Comparison of ENCODE assay signal across 16 cellular contexts in genomic region chr1:200444478-200444877, GRCh38. TPM values are rescaled to one million over a fixed set of nuclear protein-coding genes. Genes with fewer than 3 reads are reported as not detected.
DNase-seq lines count a peak whose midpoint lies in the region; ATAC-seq and TF ChIP-seq lines count a peak whose summit lies in the region.
"Had no signal": no experiment of that assay in that cellular context is flagged by ENCODE, and none has a peak within 500 bp of the region (broad histone marks: within the 10 kb centered on the region; RNA-seq: fewer than 3 reads in every experiment).

No MANE protein-coding gene starts in this region.

- ATAC-seq in activated naive CD4-positive, alpha-beta T cell treated with anti-CD3 and anti-CD28 coated beads, Interleukin-2, amount 50 U/mL, for 72 hours = no peak
- ATAC-seq in IMR-90 (ENCODE audit: low read depth) (no peak), foreskin keratinocyte (no peak)
- ATAC-seq in activated T-helper 17 cell treated with anti-CD3 and anti-CD28 coated beads, Interleukin-2, amount 50 U/mL, for 72 hours (replicated peaks) = no peak
- ATAC-seq: CD8-positive, alpha-beta T cell; HCT116 had no signal

- H3K36me3 Mint-ChIP-seq in activated naive CD4-positive, alpha-beta T cell treated with anti-CD3 and anti-CD28 coated beads, Interleukin-2, amount 50 U/mL, for 72 hours = peaks cover 0 to 13% of the 10 kb centered on the region in 2 donors
- no peaks in the 10 kb centered on the region for H3K36me3 Mint-ChIP-seq in activated naive CD4-positive, alpha-beta T cell treated with anti-CD3 and anti-CD28 coated beads, Interleukin-2, amount 10 ng/mL, durations not matched to agents 7 days and 5 days
- no peaks in the 10 kb centered on the region for H3K36me3 Mint-ChIP-seq in activated T-helper 17 cell treated with anti-CD3 and anti-CD28 coated beads, Interleukin-2, amount 50 U/mL, for 72 hours (ENCODE audit: low read depth)
- H3K36me3 Mint-ChIP-seq: CD8-positive, alpha-beta T cell had no signal

- H3K56ac ChIP-seq in IMR-90 (ENCODE audit: extremely low read depth, insufficient read depth, low read length) = no peak overlapping the region

- H3K23ac ChIP-seq in IMR-90 (ENCODE audit: low read depth, low read length) = no peak overlapping the region

- H2BK15ac ChIP-seq in IMR-90 (ENCODE audit: low read depth, low read length) = peak overlapping the region; percentile 0; the same call in 1 of the 3 replicates

- H4K20me1 ChIP-seq in IMR-90 (ENCODE audit: insufficient read depth, low read length) = no peaks in the 10 kb centered on the region
- H4K20me1 ChIP-seq: BLaER1 treated with 17β-estradiol and CSF1 and Interleukin-3, amounts not matched to agents 10 nM and 100 nM had no signal

- WGBS in IMR-90 (ENCODE audit: extremely low coverage in 2 of 2, insufficient read length in 1 of 2), 2 experiments = no CpG with 5 or more reads among the region's 4 CpGs

- no peak overlapping the region for H2AFZ ChIP-seq in IMR-90 (replicated peaks; ENCODE audit: low read length, poor library complexity)

- H3K4ac ChIP-seq in IMR-90 (ENCODE audit: low read depth, low read length) = no peak overlapping the region; the same call in 1 of the 2 replicates

- H3K4me1 ChIP-seq in IMR-90 (ENCODE audit: control insufficient read depth, insufficient read depth, low read length) (peaks cover under 1% of the 10 kb centered on the region; the same call in 1 of the 2 replicates), foreskin keratinocyte (peaks cover 9% of the 10 kb centered on the region)
- H3K4me1 ChIP-seq: BLaER1 treated with 17β-estradiol and CSF1 and Interleukin-3, amounts not matched to agents 10 nM and 100 nM had no signal

- CTCF ChIA-PET in activated naive CD4-positive, alpha-beta T cell treated with anti-CD3 and anti-CD28 coated beads, Interleukin-2, amount 10 ng/mL, durations not matched to agents 7 days and 5 days (lab: Charles Lee) = no interaction called here
- CTCF ChIA-PET in IMR-90 (lab: Yijun Ruan, JAX) = no interaction called here

- no peak overlapping the region for H2BK5ac ChIP-seq in IMR-90 (ENCODE audit: low read depth, low read length, poor library complexity, severe bottlenecking)

- intact Hi-C loops in IMR-90 (cut with micrococcal nuclease) = no loop called here

- no peak overlapping the region for H3K9ac ChIP-seq in IMR-90 (ENCODE audit: low read depth, low read length)
- H3K9ac ChIP-seq: BLaER1 treated with 17β-estradiol and CSF1 and Interleukin-3, amounts not matched to agents 10 nM and 100 nM had no signal

- no peak overlapping the region for H3K18ac ChIP-seq in IMR-90 (ENCODE audit: low read depth, low read length)

- H3K4me2 ChIP-seq in IMR-90 (ENCODE audit: low read depth, low read length) = no peak overlapping the region
- H3K4me2 ChIP-seq: BLaER1 treated with 17β-estradiol and CSF1 and Interleukin-3, amounts not matched to agents 10 nM and 100 nM had no signal

- H4K5ac ChIP-seq in IMR-90 (ENCODE audit: low read depth, low read length) = no peak overlapping the region

- in situ Hi-C loops in IMR-90 (cut with MboI; ENCODE audit: low sequenced_read_pairs) = no loop called here

- no peak overlapping the region for H3K4me3 Mint-ChIP-seq in activated naive CD4-positive, alpha-beta T cell treated with anti-CD3 and anti-CD28 coated beads, Interleukin-2, amount 10 ng/mL, durations not matched to agents 7 days and 5 days
- H3K4me3 Mint-ChIP-seq in activated T-helper 17 cell treated with anti-CD3 and anti-CD28 coated beads, Interleukin-2, amount 50 U/mL, for 72 hours = peak overlapping the region; percentile 66
- H3K4me3 Mint-ChIP-seq: B cell; CD8-positive, alpha-beta T cell had no signal

- no peak overlapping the region for H3K14ac ChIP-seq in IMR-90 (replicated peaks; ENCODE audit: low read depth, low read length)

- dilution Hi-C loops in IMR-90 (cut with HindIII; ENCODE audit: low sequenced_read_pairs, unreplicated experiment) = no loop called here

- H2AK9ac ChIP-seq in IMR-90 (replicated peaks; ENCODE audit: low read depth, low read length, poor library complexity) = no peak overlapping the region

- H4K91ac ChIP-seq in IMR-90 (ENCODE audit: insufficient read depth, low read depth, low read length) = no peak overlapping the region

- no peak overlapping the region for H2BK120ac ChIP-seq in IMR-90 (ENCODE audit: low read depth, low read length)

- no peaks in the 10 kb centered on the region for H3K79me1 ChIP-seq in IMR-90 (ENCODE audit: low read depth in 1 of 2, low read length in 2 of 2)

- H2AK5ac ChIP-seq in IMR-90 (ENCODE audit: low read depth, low read length) = no peak overlapping the region; the same call in 1 of the 2 replicates

- no peak for TF ChIP-seq RAD21 in IMR-90 (IDR thresholded peaks at IDR 0.05; ENCODE audit: low read length)

- no peaks in the 10 kb centered on the region for H3K27me3 ChIP-seq in IMR-90 (ENCODE audit: control insufficient read depth, insufficient read depth, low read length)
- H3K27me3 ChIP-seq in foreskin keratinocyte = no peaks in the 10 kb centered on the region
- H3K27me3 ChIP-seq: BLaER1 treated with 17β-estradiol and CSF1 and Interleukin-3, amounts not matched to agents 10 nM and 100 nM had no signal

- H3K27ac Mint-ChIP-seq in activated naive CD4-positive, alpha-beta T cell treated with anti-CD3 and anti-CD28 coated beads, Interleukin-2, amount 50 U/mL, for 72 hours = peak overlapping the region; percentile 59 to 72
- no peak overlapping the region for H3K27ac Mint-ChIP-seq in activated naive CD4-positive, alpha-beta T cell treated with anti-CD3 and anti-CD28 coated beads, Interleukin-2, amount 10 ng/mL, durations not matched to agents 7 days and 5 days
- H3K27ac Mint-ChIP-seq in activated T-helper 17 cell treated with anti-CD3 and anti-CD28 coated beads, Interleukin-2, amount 50 U/mL, for 72 hours = peak overlapping the region; percentile 93
- H3K27ac Mint-ChIP-seq: B cell; CD8-positive, alpha-beta T cell had no signal

- no peak overlapping the region for H3K4me3 ChIP-seq in IMR-90 (ENCODE audit: insufficient read depth, low read depth, low read length)
- H3K4me3 ChIP-seq: BLaER1 treated with 17β-estradiol and CSF1 and Interleukin-3, amounts not matched to agents 10 nM and 100 nM had no signal

- H3K4me1 Mint-ChIP-seq in activated naive CD4-positive, alpha-beta T cell treated with anti-CD3 and anti-CD28 coated beads, Interleukin-2, amount 10 ng/mL, durations not matched to agents 7 days and 5 days = peaks cover 7% of the 10 kb centered on the region
- H3K4me1 Mint-ChIP-seq in activated T-helper 17 cell treated with anti-CD3 and anti-CD28 coated beads, Interleukin-2, amount 50 U/mL, for 72 hours = peaks cover 21% of the 10 kb centered on the region

- no TSS peak for BruUV-seq in IMR-90 (replicated peaks; lab: Mats Ljungman, UMichigan)

- no peaks in the 10 kb centered on the region for H3K9me3 Mint-ChIP-seq in activated naive CD4-positive, alpha-beta T cell treated with anti-CD3 and anti-CD28 coated beads, Interleukin-2, amount 50 U/mL, for 72 hours
- no peaks in the 10 kb centered on the region for H3K9me3 Mint-ChIP-seq in activated naive CD4-positive, alpha-beta T cell treated with anti-CD3 and anti-CD28 coated beads, Interleukin-2, amount 10 ng/mL, durations not matched to agents 7 days and 5 days
- no peaks in the 10 kb centered on the region for H3K9me3 Mint-ChIP-seq in activated T-helper 17 cell treated with anti-CD3 and anti-CD28 coated beads, Interleukin-2, amount 50 U/mL, for 72 hours
- H3K9me3 Mint-ChIP-seq: CD8-positive, alpha-beta T cell had no signal

- POLR2A ChIA-PET in IMR-90 (lab: Charles Lee; ENCODE audit: unreplicated experiment) = no interaction called here

- H3K36me3 ChIP-seq in IMR-90 (ENCODE audit: control insufficient read depth, insufficient read depth, low read length) = no peaks in the 10 kb centered on the region
- H3K36me3 ChIP-seq: BLaER1 treated with 17β-estradiol and CSF1 and Interleukin-3, amounts not matched to agents 10 nM and 100 nM had no signal

- DNase-seq in activated naive CD4-positive, alpha-beta T cell treated with anti-CD3 and anti-CD28 coated beads, Interleukin-2, amount 50 U/mL, for 72 hours (ENCODE audit: low spot score in 2 of 2) = no peak
- no peak for DNase-seq in activated naive CD4-positive, alpha-beta T cell treated with anti-CD3 and anti-CD28 coated beads, Interleukin-2, amount 10 ng/mL, durations not matched to agents 7 days and 5 days
- DNase-seq in IMR-90 (no peak), foreskin keratinocyte (no peak), NCI-H69 (lab: John Stamatoyannopoulos, UW) (no peak), NCI-H1417 treated with DMSO at 0.1 percent for 48 hours (lab: John Stamatoyannopoulos, UW) (no peak)
- DNase-seq: Calu3; CD8-positive, alpha-beta T cell; DMS79 treated with DMSO at 0.1 percent for 48 hours; GF-D8; GOT3; H7 had no signal

- TF ChIP-seq CTCF in IMR-90 (conservative IDR thresholded peaks at IDR 0.05; ENCODE audit: low read depth, low read length) (no peak), foreskin keratinocyte (conservative IDR thresholded peaks at IDR 0.05) (no peak)

- no peak overlapping the region for H4K8ac ChIP-seq in IMR-90 (ENCODE audit: low read depth in 2 of 2, low read length in 2 of 2)

- no peak overlapping the region for H3K27ac ChIP-seq in IMR-90 (ENCODE audit: insufficient read depth, low read length)
- H3K27ac ChIP-seq in foreskin keratinocyte = peak overlapping the region; percentile 17
- H3K27ac ChIP-seq: BLaER1 treated with 17β-estradiol and CSF1 and Interleukin-3, amounts not matched to agents 10 nM and 100 nM had no signal

- H3K9me3 ChIP-seq in IMR-90 (ENCODE audit: control insufficient read depth, insufficient read depth, low read length) = no peaks in the 10 kb centered on the region; the same call in 1 of the 2 replicates
- H3K9me3 ChIP-seq: BLaER1 treated with 17β-estradiol and CSF1 and Interleukin-3, amounts not matched to agents 10 nM and 100 nM had no signal

- peak overlapping the region; percentile 11; the same call in 1 of the 2 replicates for H2BK20ac ChIP-seq in IMR-90 (ENCODE audit: low read depth, low read length)

- no peaks in the 10 kb centered on the region for H3K9me1 ChIP-seq in IMR-90 (ENCODE audit: insufficient read depth, low read length)

- TF ChIP-seq POLR2A in IMR-90 (IDR thresholded peaks at IDR 0.05; ENCODE audit: low read depth, low read length) = no peak

- no peaks in the 10 kb centered on the region for H3K27me3 Mint-ChIP-seq in activated naive CD4-positive, alpha-beta T cell treated with anti-CD3 and anti-CD28 coated beads, Interleukin-2, amount 10 ng/mL, durations not matched to agents 7 days and 5 days
- H3K27me3 Mint-ChIP-seq in activated T-helper 17 cell treated with anti-CD3 and anti-CD28 coated beads, Interleukin-2, amount 50 U/mL, for 72 hours = no peaks in the 10 kb centered on the region
- H3K27me3 Mint-ChIP-seq: B cell had no signal

RNA-seq across cellular contexts. Expression of gene ZNF281, which starts 34.6 kb away (rescaled TPM):
- total RNA-seq in activated naive CD4-positive, alpha-beta T cell treated with anti-CD3 and anti-CD28 coated beads, Interleukin-2, amount 50 U/mL, for 72 hours = 10 to 100 TPM; 16.2 to 19.2 TPM
- 37.5 and 38.0 TPM in 2 replicates for total RNA-seq in IMR-90 (2012; rRNA removed)
- 5.4 and 7.0 TPM in 2 replicates for polyA plus RNA-seq in IMR-90 (2012; rRNA removed)
- 1.1 and 1.7 TPM in 2 replicates for polyA plus RNA-seq in IMR-90 (2012; cell fraction: cytosol; rRNA removed)
- polyA plus RNA-seq in IMR-90 (2012; cell fraction: nucleus; rRNA removed; ENCODE audit: low replicate concordance) = 2.1 and 9.7 TPM in 2 replicates
- total RNA-seq in activated T-helper 17 cell treated with anti-CD3 and anti-CD28 coated beads, Interleukin-2, amount 50 U/mL, for 72 hours = 10 to 100 TPM; 13.1 to 15.8 TPM
- 27.5 and 29.1 TPM in 2 replicates for total RNA-seq in foreskin keratinocyte
- 6.2 and 6.8 TPM in 2 replicates for polyA plus RNA-seq in foreskin keratinocyte
